In genomic region chr4:15482842-15483241, GRCh38 we compare ENCODE assay signal across 18 cellular contexts. TPM values are rescaled to one million over a fixed set of nuclear protein-coding genes. Genes with fewer than 3 reads are reported as not detected.
DNase-seq lines count a peak whose midpoint lies in the region; ATAC-seq and TF ChIP-seq lines count a peak whose summit lies in the region.
"Had no signal": no experiment of that assay in that cellular context is flagged by ENCODE, and none has a peak within 500 bp of the region (broad histone marks: within the 10 kb centered on the region; RNA-seq: fewer than 3 reads in every experiment).

No MANE protein-coding gene starts in this region.

- ATAC-seq in effector memory CD8-positive, alpha-beta T cell (replicated peaks): no peak
- no peak for ATAC-seq in GM21447 (IDR thresholded peaks at IDR 0.05; ENCODE audit: unreplicated experiment)
- ATAC-seq: CD8-positive, alpha-beta T cell had no signal

- DNase-seq in EH (ENCODE audit: low read depth): peak; percentile 30
- DNase-seq in NCI-H524 treated with DMSO at 0.1 percent for 48 hours (lab: John Stamatoyannopoulos, UW): peak; percentile 32
- DNase-seq in WERI-Rb-1: peak; percentile 89
- DNase-seq in fibroblast of the aortic adventitia (ENCODE audit: low read depth): peak; percentile 50
- no peak for DNase-seq in iPS-NIHi7 (ENCODE audit: extremely low spot score)
- DNase-seq in effector memory CD8-positive, alpha-beta T cell: no peak
- DNase-seq: BE2C; CD8-positive, alpha-beta T cell; GOT3; NCI-H1436 treated with DMSO at 0.1 percent for 48 hours; NCI-H2081; NCI-H2227 treated with DMSO at 0.1 percent for 48 hours; NCI-H748 treated with DMSO at 0.1 percent for 48 hours; Peyer's patch; SHP77 had no signal

- no peaks in the 10 kb centered on the region for H3K36me3 Mint-ChIP-seq in effector memory CD8-positive, alpha-beta T cell (ENCODE audit: insufficient read depth)
- H3K36me3 Mint-ChIP-seq: CD8-positive, alpha-beta T cell had no signal

- H3K27me3 ChIP-seq in WERI-Rb-1 (ENCODE audit: insufficient read depth, low read depth, severe bottlenecking): no peaks in the 10 kb centered on the region
- H3K27me3 ChIP-seq: BE2C, Peyer's patch had no signal

- peaks cover 7% of the 10 kb centered on the region for H3K36me3 ChIP-seq in WERI-Rb-1
- H3K36me3 ChIP-seq: Peyer's patch had no signal

- peak overlapping the region; percentile 83 for H3K27ac ChIP-seq in WERI-Rb-1
- H3K27ac ChIP-seq: HL-60, Peyer's patch had no signal

- H3K27me3 Mint-ChIP-seq in effector memory CD8-positive, alpha-beta T cell: no peaks in the 10 kb centered on the region

- no peak overlapping the region for H3K4me3 Mint-ChIP-seq in effector memory CD8-positive, alpha-beta T cell
- H3K4me3 Mint-ChIP-seq: CD8-positive, alpha-beta T cell had no signal

- no peaks in the 10 kb centered on the region for H3K4me1 Mint-ChIP-seq in effector memory CD8-positive, alpha-beta T cell (ENCODE audit: low read depth in 2 of 2)

- no peak overlapping the region for H3K27ac Mint-ChIP-seq in effector memory CD8-positive, alpha-beta T cell
- H3K27ac Mint-ChIP-seq: CD8-positive, alpha-beta T cell had no signal

- peaks cover 3% of the 10 kb centered on the region for H3K9me3 ChIP-seq in WERI-Rb-1 (ENCODE audit: severe bottlenecking)
- H3K9me3 ChIP-seq: BE2C, Peyer's patch had no signal

- peaks cover 5 to 15% of the 10 kb centered on the region in 2 donors for H3K9me3 Mint-ChIP-seq in effector memory CD8-positive, alpha-beta T cell

- H3K4me3 ChIP-seq in WERI-Rb-1 (ENCODE audit: low read depth, low read length): peak overlapping the region; percentile 11
- H3K4me3 ChIP-seq in fibroblast of the aortic adventitia (ENCODE audit: low read depth, low read length): no peak overlapping the region
- H3K4me3 ChIP-seq: Peyer's patch had no signal

- TF ChIP-seq CTCF in WERI-Rb-1 (IDR thresholded peaks at IDR 0.05; ENCODE audit: low read depth, low read length) (no peak), fibroblast of the aortic adventitia (IDR thresholded peaks at IDR 0.05; ENCODE audit: insufficient read depth, low read length) (no peak)

RNA-seq across cellular contexts. Expression of gene CC2D2A, which starts 13.2 kb away (rescaled TPM):
- 41.0 and 52.9 TPM in 2 replicates for total RNA-seq in fibroblast of the aortic adventitia (ENCODE audit: low replicate concordance)
- total RNA-seq: CD8-positive, alpha-beta T cell had no signal

RNA-seq across cellular contexts. Expression of gene C1QTNF7, which starts 55.0 kb away (rescaled TPM):
- 0.18 and 11.8 TPM in 2 replicates for total RNA-seq in fibroblast of the aortic adventitia (ENCODE audit: low replicate concordance)
- total RNA-seq: CD8-positive, alpha-beta T cell; Daoy had no signal

Comparison
In these comparisons a context has a peak if more than half of its experiments do, and no peak if none do; other contexts are left out.
1. DNase-seq: peak in EH (single experiment), NCI-H524 treated with DMSO at 0.1 percent for 48 hours (single experiment), WERI-Rb-1 (single experiment) and fibroblast of the aortic adventitia (single experiment); none in iPS-NIHi7 (single experiment) and effector memory CD8-positive, alpha-beta T cell (0 of 3).